In the genomic region with DNA sequence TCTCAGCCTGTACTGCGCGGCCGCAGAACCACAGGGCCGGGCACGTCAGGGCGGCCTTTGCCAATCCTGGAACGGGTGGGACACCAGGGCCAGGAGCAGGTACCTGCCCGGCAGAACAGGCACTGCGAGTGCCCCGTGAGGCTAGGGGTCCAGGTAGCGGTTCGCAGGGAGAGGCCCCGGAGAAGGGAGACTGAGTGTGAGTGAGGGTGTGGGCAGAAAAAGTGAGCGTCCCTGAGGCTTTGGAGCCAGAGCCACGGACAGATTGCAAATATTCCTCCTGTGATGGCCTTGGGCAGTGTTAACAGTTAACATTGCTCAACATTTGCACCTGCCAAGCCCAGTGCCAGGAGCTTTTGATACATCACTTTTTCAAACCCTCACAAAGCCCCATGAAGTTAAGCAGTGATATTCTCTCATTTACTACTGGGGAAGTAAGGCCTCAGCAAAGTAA, we compare ENCODE assay signal across 10 cellular contexts. TPM values are rescaled to one million over a fixed set of nuclear protein-coding genes. Genes with fewer than 3 reads are reported as not detected.
DNase-seq lines count a peak whose midpoint lies in the region; ATAC-seq lines count a peak whose summit lies in the region.
"Had no signal": no experiment of that assay in that cellular context is flagged by ENCODE, and none has a peak within 500 bp of the region (broad histone marks: within the 10 kb centered on the region; RNA-seq: fewer than 3 reads in every experiment).

No MANE protein-coding gene starts in this region.

- 7 to 8% methylated on average over 15 of the region's 15 CpGs for WGBS in GM23248 (ENCODE audit: low coverage in 1 of 2, low lambda C conversion rate in 2 of 2, missing lambda C conversion rate in 2 of 2), 2 experiments

- peak overlapping the region; percentile 48 for H3K4me3 Mint-ChIP-seq in activated naive CD8-positive, alpha-beta T cell treated with anti-CD3 and anti-CD28 coated beads, Interleukin-2, amount 50 U/mL, for 24 hours
- H3K4me3 Mint-ChIP-seq in activated CD4-positive, alpha-beta memory T cell treated with anti-CD3 and anti-CD28 coated beads for 36 hours = no peak overlapping the region

- no peak overlapping the region for H3K27ac Mint-ChIP-seq in activated naive CD8-positive, alpha-beta T cell treated with anti-CD3 and anti-CD28 coated beads, Interleukin-2, amount 50 U/mL, for 24 hours
- H3K27ac Mint-ChIP-seq in activated CD4-positive, alpha-beta memory T cell treated with anti-CD3 and anti-CD28 coated beads for 36 hours = no peak overlapping the region

- no peak for ATAC-seq in activated naive CD8-positive, alpha-beta T cell treated with anti-CD3 and anti-CD28 coated beads, Interleukin-2, amount 50 U/mL, for 24 hours
- no peak for ATAC-seq in GM21825 (IDR thresholded peaks at IDR 0.05; ENCODE audit: unreplicated experiment)

- H3K27ac ChIP-seq in GM23248 (no peak overlapping the region), iPS-20b (ENCODE audit: low read length) (no peak overlapping the region), skin epidermis (peak overlapping the region in 3 of 21 experiments; percentile 16 to 71 (median 53))

- POLR2A ChIA-PET in activated CD4-positive, alpha-beta memory T cell treated with anti-CD3 and anti-CD28 coated beads for 36 hours (lab: Charles Lee) = no interaction called here

- CTCF ChIA-PET in activated CD4-positive, alpha-beta memory T cell treated with anti-CD3 and anti-CD28 coated beads for 36 hours (lab: Charles Lee) = interaction anchor here (1.9 kb wide), 1 partner anchor 183 kb away, joined by 7 read pairs; no protein-coding TSS in a partner anchor

- peaks cover 1% of the 10 kb centered on the region for H3K36me3 Mint-ChIP-seq in activated naive CD8-positive, alpha-beta T cell treated with anti-CD3 and anti-CD28 coated beads, Interleukin-2, amount 50 U/mL, for 24 hours (ENCODE audit: low read depth)
- peaks cover 16% of the 10 kb centered on the region for H3K36me3 Mint-ChIP-seq in activated CD4-positive, alpha-beta memory T cell treated with anti-CD3 and anti-CD28 coated beads for 36 hours

- H2AFZ ChIP-seq in GM23248 = peak overlapping the region; percentile 75

- peaks cover 1% of the 10 kb centered on the region for H3K27me3 Mint-ChIP-seq in activated naive CD8-positive, alpha-beta T cell treated with anti-CD3 and anti-CD28 coated beads, Interleukin-2, amount 50 U/mL, for 24 hours
- H3K27me3 Mint-ChIP-seq in activated CD4-positive, alpha-beta memory T cell treated with anti-CD3 and anti-CD28 coated beads for 36 hours = no peaks in the 10 kb centered on the region

- no peaks in the 10 kb centered on the region for H3K79me2 ChIP-seq in GM23248 (ENCODE audit: insufficient read depth)

- H3K36me3 ChIP-seq in GM23248 (ENCODE audit: low read depth) (no peaks in the 10 kb centered on the region), iPS-20b (ENCODE audit: insufficient read depth, low read depth, low read length) (no peaks in the 10 kb centered on the region)

- no peaks in the 10 kb centered on the region for H3K27me3 ChIP-seq in GM23248 (replicated peaks; ENCODE audit: insufficient read depth)
- peaks cover 34% of the 10 kb centered on the region for H3K27me3 ChIP-seq in iPS-20b (ENCODE audit: insufficient read depth, low read length)

- intact Hi-C loops in activated CD4-positive, alpha-beta memory T cell treated with anti-CD3 and anti-CD28 coated beads for 36 hours (cut with micrococcal nuclease) = loop anchor here (5.0 kb wide), 1 partner anchor 59 kb away; no protein-coding TSS in a partner anchor

- H3K4me3 ChIP-seq in GM23248 = peak overlapping the region; percentile 68
- peak overlapping the region; percentile 81; the same call in 1 of the 2 replicates for H3K4me3 ChIP-seq in iPS-20b (ENCODE audit: low read length)
- H3K4me3 ChIP-seq in skin epidermis = peak overlapping the region; percentile 20 to 48 (median 35)

- H3K4me1 ChIP-seq in GM23248 (ENCODE audit: insufficient read depth) (0 out of 2 replicates have a peak, but pooled peaks cover 4% of the 10 kb centered on the region), iPS-20b (ENCODE audit: insufficient read depth, low read length) (no peaks in the 10 kb centered on the region; the same call in 1 of the 2 replicates)

- H3K9me3 Mint-ChIP-seq in activated naive CD8-positive, alpha-beta T cell treated with anti-CD3 and anti-CD28 coated beads, Interleukin-2, amount 50 U/mL, for 24 hours = no peaks in the 10 kb centered on the region
- H3K9me3 Mint-ChIP-seq in activated CD4-positive, alpha-beta memory T cell treated with anti-CD3 and anti-CD28 coated beads for 36 hours = no peaks in the 10 kb centered on the region

- in situ Hi-C loops in GM23248 (cut with MboI) = no loop called here

- H3K9ac ChIP-seq in GM23248 (peak overlapping the region; percentile 32; the same call in 1 of the 2 replicates), iPS-20b (ENCODE audit: low read depth, low read length) (peak overlapping the region; percentile 41; the same call in 1 of the 2 replicates)

- H3F3A ChIP-seq in GM23248 (ENCODE audit: insufficient read depth) = no peaks in the 10 kb centered on the region

- H3K9me3 ChIP-seq in GM23248 (ENCODE audit: low read depth) (no peaks in the 10 kb centered on the region), iPS-20b (ENCODE audit: insufficient read depth, low read depth, low read length) (no peaks in the 10 kb centered on the region)

- DNase-seq in GM23248 (no peak), RKO (ENCODE audit: low spot score) (no peak), putamen (ENCODE audit: low spot score) (no peak)
- no peak for DNase-seq in activated naive CD8-positive, alpha-beta T cell treated with anti-CD3 and anti-CD28 coated beads, Interleukin-2, amount 50 U/mL, for 24 hours
- no peak for DNase-seq in activated CD4-positive, alpha-beta memory T cell treated with anti-CD3 and anti-CD28 coated beads for 36 hours
- DNase-seq: stimulated activated naive CD4-positive, alpha-beta T cell treated with Interleukin-2 at 50 U/mL for 16 hours had no signal

- no peaks in the 10 kb centered on the region for H3K9me2 ChIP-seq in GM23248 (ENCODE audit: insufficient read depth)

- H4K20me1 ChIP-seq in GM23248 (ENCODE audit: insufficient read depth) = no peaks in the 10 kb centered on the region

- H3K4me2 ChIP-seq in GM23248 (ENCODE audit: unreplicated experiment) = peak overlapping the region; percentile 79

- peaks cover 12% of the 10 kb centered on the region for H3K4me1 Mint-ChIP-seq in activated naive CD8-positive, alpha-beta T cell treated with anti-CD3 and anti-CD28 coated beads, Interleukin-2, amount 50 U/mL, for 24 hours
- H3K4me1 Mint-ChIP-seq in activated CD4-positive, alpha-beta memory T cell treated with anti-CD3 and anti-CD28 coated beads for 36 hours (ENCODE audit: low read depth) = peaks cover 13% of the 10 kb centered on the region

RNA-seq across cellular contexts. Expression of a gene that starts 0.5 kb away (rescaled TPM):
- total RNA-seq in GM23248 (2014; rRNA removed; shearing (Covaris generic)) = not detected in 2 replicates
- not detected in 2 replicates for polyA plus RNA-seq in GM23248 (2016; fragmentation: Nextera tagmentation; extraction: Ambion mirVana)
- total RNA-seq in activated CD4-positive, alpha-beta memory T cell treated with anti-CD3 and anti-CD28 coated beads for 36 hours = not detected
- total RNA-seq: frontal cortex had no signal

RNA-seq across cellular contexts. Expression of a gene that starts 17.9 kb away (rescaled TPM):
- total RNA-seq in GM23248 (2014; rRNA removed; shearing (Covaris generic)) = 44.2 and 51.1 TPM in 2 replicates
- 12.5 and 12.7 TPM in 2 replicates for polyA plus RNA-seq in GM23248 (2016; fragmentation: Nextera tagmentation; extraction: Ambion mirVana)
- total RNA-seq in activated CD4-positive, alpha-beta memory T cell treated with anti-CD3 and anti-CD28 coated beads for 36 hours = 10 to 100 TPM; 25.6 to 26.4 TPM

RNA-seq across cellular contexts. Expression of a gene that starts 23.3 kb away (rescaled TPM):
- 39.1 and 42.7 TPM in 2 replicates for total RNA-seq in GM23248 (2014; rRNA removed; shearing (Covaris generic))
- 40.7 and 41.4 TPM in 2 replicates for polyA plus RNA-seq in GM23248 (2016; fragmentation: Nextera tagmentation; extraction: Ambion mirVana)
- 10 to 100 TPM; 59.1 to 60.2 TPM for total RNA-seq in activated CD4-positive, alpha-beta memory T cell treated with anti-CD3 and anti-CD28 coated beads for 36 hours

RNA-seq across cellular contexts. Expression of a gene that starts 31.8 kb away (rescaled TPM):
- 41.4 and 45.1 TPM in 2 replicates for total RNA-seq in GM23248 (2014; rRNA removed; shearing (Covaris generic))
- 58.6 and 63.6 TPM in 2 replicates for polyA plus RNA-seq in GM23248 (2016; fragmentation: Nextera tagmentation; extraction: Ambion mirVana)
- 10 to 100 TPM; 32.2 to 37.6 TPM for total RNA-seq in activated CD4-positive, alpha-beta memory T cell treated with anti-CD3 and anti-CD28 coated beads for 36 hours

RNA-seq across cellular contexts. Expression of a gene that starts 45.2 kb away (rescaled TPM):
- total RNA-seq in GM23248 (2014; rRNA removed; shearing (Covaris generic)) = not detected in 2 replicates
- polyA plus RNA-seq in GM23248 (2016; fragmentation: Nextera tagmentation; extraction: Ambion mirVana) = not detected in 2 replicates
- total RNA-seq in activated CD4-positive, alpha-beta memory T cell treated with anti-CD3 and anti-CD28 coated beads for 36 hours = not detected
- total RNA-seq: frontal cortex had no signal
